Comparison of ENCODE assay signal across 33 cellular contexts in the genomic region with DNA sequence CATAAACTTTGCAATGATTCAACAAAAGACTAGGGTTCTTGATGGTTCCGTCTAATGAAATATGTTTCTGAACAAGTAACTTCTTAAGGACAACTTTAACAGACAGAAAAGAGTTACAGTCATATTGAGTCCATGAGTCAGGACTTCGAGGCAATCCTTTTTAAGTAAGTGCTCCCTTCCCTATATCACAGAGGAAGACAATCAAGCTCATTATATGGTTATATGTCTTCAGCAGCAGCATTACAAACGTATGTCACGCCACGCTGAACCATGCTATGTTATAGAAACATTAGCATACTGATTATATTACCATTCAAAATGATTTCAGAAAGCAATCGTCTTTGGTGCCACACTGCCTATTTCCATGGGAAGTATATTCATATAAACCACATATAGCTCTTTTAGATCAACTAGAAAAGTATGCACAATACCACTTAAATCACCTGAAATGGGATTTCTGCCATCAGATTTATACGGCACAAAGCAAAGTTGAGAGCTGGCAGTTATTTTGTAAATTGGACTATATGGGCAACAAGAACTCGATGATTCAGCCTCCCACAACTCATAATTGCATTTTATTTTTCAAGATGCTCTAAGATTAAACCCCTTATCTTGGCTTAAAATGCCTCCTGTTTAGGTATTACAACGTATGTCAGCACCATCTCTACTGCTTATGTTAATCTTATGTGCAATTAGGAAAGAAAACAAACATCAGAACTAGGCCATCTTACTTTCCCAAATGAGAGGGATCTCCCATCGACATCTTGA.
"Had no signal": no experiment of that assay in that cellular context is flagged by ENCODE, and none has a peak within 500 bp of the region (broad histone marks: within the 10 kb centered on the region; RNA-seq: fewer than 3 reads in every experiment).

No MANE protein-coding gene starts in this region.

- FAIRE-seq: bronchial epithelial cell, RCC 7860 had no signal

- H3K36me3 Mint-ChIP-seq: activated naive CD4-positive, alpha-beta T cell treated with anti-CD3 and anti-CD28 coated beads, Interleukin-2, amount 10 ng/mL, durations not matched to agents 7 days and 5 days; brain; T-cell had no signal

- H3K9me3 Mint-ChIP-seq: activated B cell treated with CpG ODN at 0.5 μM for 24 hours; activated CD8-positive, alpha-beta T cell treated with anti-CD3 and anti-CD28 coated beads for 36 hours; activated naive CD8-positive, alpha-beta T cell treated with anti-CD3 and anti-CD28 coated beads, Interleukin-2, amount 50 U/mL, for 24 hours; activated T-cell treated with anti-CD3 and anti-CD28 coated beads, Interleukin-2, amount 50 U/mL, for 24 hours; brain; T-cell had no signal

- H3K27me3 Mint-ChIP-seq: activated B cell treated with CpG ODN at 0.5 μM for 24 hours; activated CD8-positive, alpha-beta T cell treated with anti-CD3 and anti-CD28 coated beads for 36 hours; activated naive CD4-positive, alpha-beta T cell treated with anti-CD3 and anti-CD28 coated beads, Interleukin-2, amount 10 ng/mL, durations not matched to agents 7 days and 5 days; activated naive CD8-positive, alpha-beta T cell; activated naive CD8-positive, alpha-beta T cell treated with anti-CD3 and anti-CD28 coated beads, Interleukin-2, amount 50 U/mL, for 24 hours; activated T-cell treated with anti-CD3 and anti-CD28 coated beads, Interleukin-2, amount 50 U/mL, for 24 hours; T-cell had no signal

- H3K4me2 ChIP-seq: PC-9 had no signal

- H2AFZ ChIP-seq: PC-9 had no signal

- H3K27ac ChIP-seq: PC-9, RWPE1, VCaP had no signal

- H3K4me1 Mint-ChIP-seq: activated B cell treated with CpG ODN at 0.5 μM for 24 hours; activated naive CD8-positive, alpha-beta T cell treated with anti-CD3 and anti-CD28 coated beads, Interleukin-2, amount 50 U/mL, for 24 hours; brain had no signal

- H3K4me3 ChIP-seq: PC-9 had no signal

- H3K4me3 Mint-ChIP-seq: activated B cell treated with CpG ODN at 0.5 μM for 24 hours; activated CD8-positive, alpha-beta T cell treated with anti-CD3 and anti-CD28 coated beads for 36 hours; activated naive CD4-positive, alpha-beta T cell treated with anti-CD3 and anti-CD28 coated beads, Interleukin-2, amount 10 ng/mL, durations not matched to agents 7 days and 5 days; activated naive CD8-positive, alpha-beta T cell; activated naive CD8-positive, alpha-beta T cell treated with anti-CD3 and anti-CD28 coated beads, Interleukin-2, amount 50 U/mL, for 24 hours; activated T-cell treated with anti-CD3 and anti-CD28 coated beads, Interleukin-2, amount 50 U/mL, for 24 hours; brain; T-cell had no signal

- H3K27ac Mint-ChIP-seq: activated B cell treated with CpG ODN at 0.5 μM for 24 hours; activated CD8-positive, alpha-beta T cell treated with anti-CD3 and anti-CD28 coated beads for 36 hours; activated naive CD4-positive, alpha-beta T cell treated with anti-CD3 and anti-CD28 coated beads, Interleukin-2, amount 10 ng/mL, durations not matched to agents 7 days and 5 days; activated naive CD8-positive, alpha-beta T cell; activated naive CD8-positive, alpha-beta T cell treated with anti-CD3 and anti-CD28 coated beads, Interleukin-2, amount 50 U/mL, for 24 hours; activated T-cell treated with anti-CD3 and anti-CD28 coated beads, Interleukin-2, amount 50 U/mL, for 24 hours; brain; T-cell had no signal

- DNase-seq: activated B cell treated with CpG ODN at 0.5 μM for 24 hours; activated CD4-positive, alpha-beta T cell treated with anti-CD3 and anti-CD28 coated beads for 48 hours; activated CD4-positive, CD25-positive, alpha-beta regulatory T cell treated with anti-CD3 and anti-CD28 coated beads, Interleukin-2, amount 50 U/mL, for 72 hours; activated CD8-positive, alpha-beta T cell treated with anti-CD3 and anti-CD28 coated beads for 36 hours; activated naive CD4-positive, alpha-beta T cell treated with anti-CD3 and anti-CD28 coated beads, Interleukin-2, amount 10 ng/mL, durations not matched to agents 7 days and 5 days; activated naive CD8-positive, alpha-beta T cell treated with anti-CD3 and anti-CD28 coated beads, Interleukin-2, amount 50 U/mL, for 24 hours; activated T-cell treated with anti-CD3 and anti-CD28 coated beads, Interleukin-2, amount 50 U/mL, for 24 hours; anterior cingulate cortex; caudate nucleus; cerebellar nuclear complex; cortex of kidney; Karpas-422; KBM-7; MV-4-11; NCI-H1092; NCI-H1436 treated with DMSO at 0.1 percent for 48 hours; NCI-H1694 treated with DMSO at 0.1 percent for 48 hours; NCI-H2029; NCI-H2171 treated with DMSO at 0.1 percent for 48 hours; NCI-H226; NCI-H526 treated with DMSO at 0.1 percent for 48 hours; NCI-H774; PC-9; SIG-M5; T-cell; T-helper 2 cell; T-helper 9 cell had no signal
